8 cellular contexts compared by ENCODE assay signal in the genomic region with DNA sequence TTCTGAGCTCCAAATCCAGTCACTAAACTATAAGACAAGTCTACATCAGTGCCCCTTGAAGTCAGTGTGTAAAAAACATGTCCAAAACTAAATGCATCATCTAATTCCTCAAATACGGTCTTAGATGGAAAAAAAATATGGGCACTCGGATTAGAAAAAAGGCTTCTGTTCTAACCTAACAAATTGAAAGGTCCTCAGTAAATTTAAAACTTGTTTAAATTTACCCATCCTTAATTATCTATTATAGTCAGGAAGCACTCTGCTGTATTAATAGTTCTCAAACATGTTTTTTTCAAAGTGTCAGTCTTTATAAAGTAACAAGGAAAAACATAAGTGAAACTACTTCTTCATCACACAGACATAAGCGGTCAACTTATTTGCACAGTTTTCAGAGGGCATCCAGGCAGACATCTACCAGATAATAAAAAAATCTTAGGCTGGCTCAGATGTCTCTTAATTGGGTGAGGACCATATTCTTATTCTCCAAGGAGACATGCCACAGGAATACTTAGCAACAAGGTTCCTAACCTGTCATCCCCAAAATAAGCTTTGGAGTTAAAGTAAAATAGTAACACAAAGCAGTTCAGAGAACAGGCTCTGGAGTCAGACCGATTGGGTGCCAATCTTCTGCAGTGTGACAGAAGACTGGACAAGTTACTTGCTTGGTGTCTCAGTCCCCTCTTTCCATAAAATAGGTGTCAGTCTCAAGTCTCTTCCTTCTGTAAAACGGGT. TPM values are rescaled to one million over a fixed set of nuclear protein-coding genes. Genes with fewer than 3 reads are reported as not detected.
DNase-seq lines count a peak whose midpoint lies in the region; ATAC-seq, FAIRE-seq and TF ChIP-seq lines count a peak whose summit lies in the region.

No MANE protein-coding gene starts in this region.

- H3K4me1 Mint-ChIP-seq in activated T-cell treated with anti-CD3 and anti-CD28 coated beads, Interleukin-2, amount 50 U/mL, for 72 hours (ENCODE audit: low read depth): peaks cover 56% of the 10 kb centered on the region

- H3K36me3 Mint-ChIP-seq in activated T-cell treated with anti-CD3 and anti-CD28 coated beads, Interleukin-2, amount 50 U/mL, for 72 hours (ENCODE audit: insufficient read depth in 2 of 2): peaks cover 5 to 11% of the 10 kb centered on the region in 2 donors

- H3K4me2 ChIP-seq in K562 (ENCODE audit: insufficient read depth, low read length): no peak overlapping the region

- H3K36me3 ChIP-seq in K562 (ENCODE audit: control insufficient read depth, insufficient read depth, low read length) (no peaks in the 10 kb centered on the region), mucosa of rectum (ENCODE audit: control insufficient read depth in 2 of 2, insufficient read depth in 2 of 2, low read length in 2 of 2) (no peaks in the 10 kb centered on the region), transverse colon (no peaks in the 10 kb centered on the region)

- H3K9me1 ChIP-seq in K562 (ENCODE audit: control insufficient read depth, insufficient read depth, low read length): no peaks in the 10 kb centered on the region

- no peak overlapping the region for H2AFZ ChIP-seq in K562 (ENCODE audit: low read depth, low read length)

- H3K9ac ChIP-seq in K562 (ENCODE audit: insufficient read depth in 1 of 2, low read depth in 2 of 2, low read length in 2 of 2) (no peak overlapping the region), mucosa of rectum (ENCODE audit: low read depth in 1 of 2, low read length in 2 of 2) (peak overlapping the region in 1 of 2 donors; percentile 22)

- H3K4me1 ChIP-seq in K562 (replicated peaks in 1 of 2; ENCODE audit: control insufficient read depth in 2 of 2, insufficient read depth in 2 of 2, low read length in 2 of 2) (peaks cover 0 to 16% of the 10 kb centered on the region in 2 experiments; a peak in 1 of 5 replicates), mucosa of rectum (ENCODE audit: control insufficient read depth in 2 of 2, insufficient read depth in 2 of 2, low read length in 2 of 2) (peaks cover 24 to 38% of the 10 kb centered on the region in 2 donors), transverse colon (peaks cover 19 to 79% (median 43%) of the 10 kb centered on the region in 4 donors)

- POLR2A ChIA-PET in K562 (lab: Yijun Ruan, JAX): no interaction called here

- H3K9me3 Mint-ChIP-seq in activated T-cell treated with anti-CD3 and anti-CD28 coated beads, Interleukin-2, amount 50 U/mL, for 72 hours: no peaks in the 10 kb centered on the region

- no peaks in the 10 kb centered on the region for H4K20me1 ChIP-seq in K562 (replicated peaks; ENCODE audit: control insufficient read depth, insufficient read depth, low read length)

- H3K27ac Mint-ChIP-seq in activated T-cell treated with anti-CD3 and anti-CD28 coated beads, Interleukin-2, amount 50 U/mL, for 72 hours: peak overlapping the region; percentile 99

- 42% methylated on average over 5 of the region's 5 CpGs for WGBS in K562 (ENCODE audit: insufficient coverage, low coverage, missing lambda C conversion rate)
- WGBS in transverse colon (ENCODE audit: low coverage in 1 of 2), 2 donors: 35 to 37% methylated on average over 5 of the region's 5 CpGs

- no peak for TF ChIP-seq CTCF in K562 (IDR thresholded peaks at IDR 0.05 in 2 of 3, conservative IDR thresholded peaks at IDR 0.05 in 1 of 3; ENCODE audit: insufficient read depth in 2 of 3, low read depth in 1 of 3, low read length in 3 of 3)
- no peak for TF ChIP-seq CTCF in transverse colon (IDR thresholded peaks at IDR 0.05)

- TF ChIP-seq RAD21 in K562 (CRISPR knock-in tag; conservative IDR thresholded peaks at IDR 0.05 in 1 of 2, IDR thresholded peaks at IDR 0.05 in 1 of 2): no peak

- TF ChIP-seq POLR2A in K562 (conservative IDR thresholded peaks at IDR 0.05) (no peak), transverse colon (IDR thresholded peaks at IDR 0.05) (no peak)

- no TSS peak for BruUV-seq in K562 (replicated peaks; lab: Mats Ljungman, UMichigan)

- H3K27me3 Mint-ChIP-seq in activated T-cell treated with anti-CD3 and anti-CD28 coated beads, Interleukin-2, amount 50 U/mL, for 72 hours (ENCODE audit: low read depth): no peaks in the 10 kb centered on the region

- no peak overlapping the region for H3K27ac ChIP-seq in K562 (ENCODE audit: extremely low read depth, low read depth, low read length)
- peak overlapping the region; percentile 59 to 73 for H3K27ac ChIP-seq in mucosa of rectum (ENCODE audit: low read depth in 2 of 2, low read length in 2 of 2)
- H3K27ac ChIP-seq in transverse colon: peak overlapping the region; percentile 69 to 82 (median 75)

- ATAC-seq in activated T-cell treated with anti-CD3 and anti-CD28 coated beads, Interleukin-2, amount 50 U/mL, for 72 hours (replicated peaks in 1 of 2): no peak
- ATAC-seq in K562: peak; percentile 5; the same call in 1 of the 3 replicates
- ATAC-seq in HG03342 (IDR thresholded peaks at IDR 0.05; ENCODE audit: unreplicated experiment): no peak

- FAIRE-seq in K562 (lab: Jason Lieb, UNC): no peak

- CTCF ChIA-PET in K562 (lab: Yijun Ruan, JAX; ENCODE audit: low intra/inter-chr PET ratio): no interaction called here

- DNase-seq in activated T-cell treated with anti-CD3 and anti-CD28 coated beads, Interleukin-2, amount 50 U/mL, for 72 hours: no peak
- DNase-seq in activated T-cell treated with anti-CD3 and anti-CD28 coated beads, Interleukin-2, amount 50 U/mL, for 48 hours: no peak
- DNase-seq in K562 (ENCODE audit: extremely low read depth in 1 of 4, low spot score in 3 of 4): no peak
- no peak for DNase-seq in transverse colon
- no peak for DNase-seq in NCI-H146 treated with DMSO at 0.1 percent for 48 hours (lab: John Stamatoyannopoulos, UW; ENCODE audit: unreplicated experiment)
- no peak for DNase-seq in foreskin melanocyte

- H3K27me3 ChIP-seq in K562 (ENCODE audit: control insufficient read depth in 2 of 2, insufficient read depth in 2 of 2, low read length in 2 of 2) (no peaks in the 10 kb centered on the region), mucosa of rectum (ENCODE audit: control insufficient read depth in 2 of 2, insufficient read depth in 2 of 2, low read length in 2 of 2) (no peaks in the 10 kb centered on the region), transverse colon (no peaks in the 10 kb centered on the region)

- H3K4me3 ChIP-seq in K562 (no peak overlapping the region), mucosa of rectum (ENCODE audit: low read length in 2 of 2) (peak overlapping the region in 1 of 2 donors; percentile 21), transverse colon (peak overlapping the region in 1 of 4 donors; percentile 39)

- H3K79me2 ChIP-seq in K562 (ENCODE audit: control insufficient read depth, insufficient read depth, low read length): peaks cover 98% of the 10 kb centered on the region

- in situ Hi-C loops in K562 (cut with MboI): no loop called here
- in situ Hi-C loops in transverse colon (cut with MboI; ENCODE audit: low pct_ligation_motif_present in 1 of 4, low pct_unique_long_range_greater_than_20kb in 1 of 4, low sequenced_read_pairs in 3 of 4): loop anchor here in 1 of 4 donors (25.0 kb wide), 1 partner anchor 198 kb away; the partner anchor contains the start of gene SLC25A15

- H3K9me3 ChIP-seq in K562 (replicated peaks; ENCODE audit: control insufficient read depth, insufficient read depth, low read depth, low read length): no peaks in the 10 kb centered on the region
- no peaks in the 10 kb centered on the region for H3K9me3 ChIP-seq in mucosa of rectum (ENCODE audit: control insufficient read depth in 2 of 2, low read length in 2 of 2)
- no peaks in the 10 kb centered on the region for H3K9me3 ChIP-seq in transverse colon

- peak overlapping the region; percentile 90 to 95 for H3K4me3 Mint-ChIP-seq in activated T-cell treated with anti-CD3 and anti-CD28 coated beads, Interleukin-2, amount 50 U/mL, for 72 hours

- TF ChIP-seq EP300 in K562 (IDR thresholded peaks at IDR 0.05; ENCODE audit: low read length) (no peak), transverse colon (IDR thresholded peaks at IDR 0.05; ENCODE audit: low read depth) (no peak)

- intact Hi-C loops in K562 (cut with micrococcal nuclease) (no loop called here), transverse colon (cut with DNase I; ENCODE audit: low total_unique reads) (no loop called here)

TF ChIP-seq in K562, 482 proteins besides CTCF, POLR2A, EP300 and RAD21:
- TF ChIP-seq RBFOX2 (IDR thresholded peaks at IDR 0.05; ENCODE audit: low read depth, low read length) (no peak), NFXL1 (CRISPR knock-in tag; IDR thresholded peaks at IDR 0.05) (no peak), ARID1B (IDR thresholded peaks at IDR 0.05) (no peak), ZNF551 (CRISPR knock-in tag; IDR thresholded peaks at IDR 0.05) (no peak)

RNA-seq across cellular contexts. Expression of gene ELF1, which starts 33.4 kb away (rescaled TPM):
- 100 to 1,000 TPM; 106 to 117 TPM for total RNA-seq in activated T-cell treated with anti-CD3 and anti-CD28 coated beads, Interleukin-2, amount 50 U/mL, for 72 hours
- 23.9 and 37.6 TPM in 2 replicates for total RNA-seq in K562 (2011; cell fraction: chromatin; rRNA removed; ENCODE audit: low replicate concordance)
- 21.8 and 23.3 TPM in 2 replicates for total RNA-seq in K562 (2011; cell fraction: nucleolus; rRNA removed)
- total RNA-seq in K562 (2011; cell fraction: nucleoplasm; rRNA removed): 22.6 and 28.2 TPM in 2 replicates
- total RNA-seq in K562 (2014; rRNA removed) (25.3 and 27.6 TPM in 2 replicates), K562 (2014; rRNA removed; fragmentation: Illumina TruSeq; extraction: Trizol) (33.4 and 42.4 TPM in 2 replicates), K562 (2015; rRNA removed; fragmentation: Illumina TruSeq; extraction: Trizol) (27.6 and 30.4 TPM in 2 replicates), K562 (2021) (37.5 and 46.6 TPM in 2 replicates), transverse colon (100 to 1,000 TPM in 3 of 4 donors, 10 to 100 TPM in 1; 38.0 to 123 (median 105) TPM)
- polyA plus RNA-seq in K562 (2011; rRNA removed) (35.2 and 35.5 TPM in 2 replicates), K562 (2014; fragmentation: Illumina TruSeq; extraction: Trizol) (51.2 and 54.4 TPM in 2 replicates), K562 (2014; fragmentation: Nextera tagmentation; extraction: Ambion mirVana) (10 to 100 TPM; 30.4 to 36.8 TPM), K562 (2014; rRNA removed) (24.7 and 27.6 TPM in 2 replicates)
- polyA plus RNA-seq in K562 (2011; cell fraction: cytosol; rRNA removed): 21.9 and 24.0 TPM in 2 replicates
- 18.7 and 20.7 TPM in 2 replicates for polyA plus RNA-seq in K562 (2011; cell fraction: nucleus; rRNA removed)
- 32.5 and 37.9 TPM in 2 replicates for polyA plus RNA-seq in K562 (2012)
- 52.2 and 62.7 TPM in 2 replicates for polyA minus RNA-seq in K562 (2011; rRNA and poly(A)+ RNA removed)
- 18.8 and 29.8 TPM in 2 replicates for polyA minus RNA-seq in K562 (2011; cell fraction: cytosol; rRNA and poly(A)+ RNA removed)
- 23.0 and 28.3 TPM in 2 replicates for polyA minus RNA-seq in K562 (2011; cell fraction: nucleus; rRNA and poly(A)+ RNA removed)
